20 cellular contexts compared by ENCODE assay signal in the genomic region with DNA sequence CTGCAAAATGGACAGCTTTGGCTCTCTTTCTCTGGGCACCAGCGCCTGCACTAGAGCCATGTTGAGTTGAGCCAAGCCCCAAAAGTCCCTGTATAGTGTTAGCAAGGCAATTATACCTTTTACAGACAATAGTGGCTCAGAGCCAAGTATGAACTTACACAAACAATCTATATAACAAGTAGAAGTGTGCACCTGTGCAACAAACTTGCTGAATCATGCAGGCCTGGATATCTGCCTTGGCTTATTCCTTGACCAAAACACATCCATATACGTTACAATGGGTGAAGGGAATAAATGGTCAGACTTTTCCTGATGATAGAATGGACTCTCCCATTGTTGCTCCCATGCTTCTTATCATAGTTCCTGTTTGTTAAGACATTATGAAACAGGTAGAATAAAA. TPM values are rescaled to one million over a fixed set of nuclear protein-coding genes. Genes with fewer than 3 reads are reported as not detected.
DNase-seq lines count a peak whose midpoint lies in the region; ATAC-seq and TF ChIP-seq lines count a peak whose summit lies in the region.
"Had no signal": no experiment of that assay in that cellular context is flagged by ENCODE, and none has a peak within 500 bp of the region (broad histone marks: within the 10 kb centered on the region; RNA-seq: fewer than 3 reads in every experiment).

No MANE protein-coding gene starts in this region.

- peaks cover 42% of the 10 kb centered on the region for H3K27me3 Mint-ChIP-seq in nephron progenitor cell (ENCODE audit: low read depth, poor library complexity)
- H3K27me3 Mint-ChIP-seq in activated T-cell treated with anti-CD3 and anti-CD28 coated beads, Interleukin-2, amount 50 U/mL, for 4 hours (ENCODE audit: low read depth) = peaks cover 22% of the 10 kb centered on the region

- TF ChIP-seq CTCF in nephron progenitor cell (IDR thresholded peaks at IDR 0.05) = no peak

- peak overlapping the region; percentile 29 for H3K27ac Mint-ChIP-seq in nephron progenitor cell
- H3K27ac Mint-ChIP-seq: T-cell had no signal

- no peak for ATAC-seq in activated T-cell treated with anti-CD3 and anti-CD28 coated beads, Interleukin-2, amount 50 U/mL, for 4 hours
- ATAC-seq: HCT116, PC-3, SK-N-SH treated with all-trans-retinoic acid at 6 μM for 48 hours, T-cell had no signal

- DNase-seq in NCI-H1417 (lab: John Stamatoyannopoulos, UW) (peak in 2 of 3 experiments; percentile 5 to 38), NCI-H1417 treated with DMSO at 0.1 percent for 48 hours (lab: John Stamatoyannopoulos, UW) (no peak), NCI-H1105 (lab: John Stamatoyannopoulos, UW) (peak; percentile 60), NCI-H748 treated with DMSO at 0.1 percent for 48 hours (lab: John Stamatoyannopoulos, UW) (peak; percentile 39), nephron progenitor cell (no peak), midbrain (lab: John Stamatoyannopoulos, UW) (no peak)
- no peak for DNase-seq in activated T-cell treated with anti-CD3 and anti-CD28 coated beads, Interleukin-2, amount 50 U/mL, for 4 hours
- DNase-seq in activated CD4-positive, alpha-beta T cell treated with anti-CD3 and anti-CD28 coated beads, Interleukin-2, amount 50 U/mL, for 1 hour = no peak
- DNase-seq: 8988T, COR-L47, GOT3, KG1, NCI-H1694 treated with DMSO at 0.1 percent for 48 hours, NCI-H226, NCI-H774, PC-3, SIG-M5, T-cell had no signal

- H3K36me3 Mint-ChIP-seq in nephron progenitor cell (ENCODE audit: low read depth) = no peaks in the 10 kb centered on the region
- H3K36me3 Mint-ChIP-seq in activated T-cell treated with anti-CD3 and anti-CD28 coated beads, Interleukin-2, amount 50 U/mL, for 4 hours (ENCODE audit: insufficient read depth) = no peaks in the 10 kb centered on the region
- H3K36me3 Mint-ChIP-seq: T-cell had no signal

- peaks cover 37% of the 10 kb centered on the region for H3K4me1 Mint-ChIP-seq in nephron progenitor cell
- H3K4me1 Mint-ChIP-seq in activated T-cell treated with anti-CD3 and anti-CD28 coated beads, Interleukin-2, amount 50 U/mL, for 4 hours (ENCODE audit: low read depth) = peaks cover 4% of the 10 kb centered on the region

- no peak overlapping the region for H3K4me3 Mint-ChIP-seq in nephron progenitor cell
- no peak overlapping the region for H3K4me3 Mint-ChIP-seq in activated T-cell treated with anti-CD3 and anti-CD28 coated beads, Interleukin-2, amount 50 U/mL, for 4 hours
- H3K4me3 Mint-ChIP-seq: T-cell had no signal

- no peaks in the 10 kb centered on the region for H3K9me3 Mint-ChIP-seq in nephron progenitor cell
- no peaks in the 10 kb centered on the region for H3K9me3 Mint-ChIP-seq in activated T-cell treated with anti-CD3 and anti-CD28 coated beads, Interleukin-2, amount 50 U/mL, for 4 hours
- H3K9me3 Mint-ChIP-seq: T-cell had no signal

RNA-seq across cellular contexts. Expression of a gene that starts 3.8 kb away (rescaled TPM):
- not detected for total RNA-seq in activated T-cell treated with anti-CD3 and anti-CD28 coated beads, Interleukin-2, amount 50 U/mL, for 4 hours
- total RNA-seq: PC-3, T-cell had no signal

RNA-seq across cellular contexts. Expression of a gene that starts 16.1 kb away (rescaled TPM):
- not detected for total RNA-seq in activated T-cell treated with anti-CD3 and anti-CD28 coated beads, Interleukin-2, amount 50 U/mL, for 4 hours
- total RNA-seq: PC-3, T-cell had no signal

RNA-seq across cellular contexts. Expression of a gene that starts 30.3 kb away (rescaled TPM):
- 1 to 10 TPM; 7.7 to 8.6 (median 8.1) TPM for total RNA-seq in activated T-cell treated with anti-CD3 and anti-CD28 coated beads, Interleukin-2, amount 50 U/mL, for 4 hours

RNA-seq across cellular contexts. Expression of a gene that starts 32.8 kb away (rescaled TPM):
- total RNA-seq in activated T-cell treated with anti-CD3 and anti-CD28 coated beads, Interleukin-2, amount 50 U/mL, for 4 hours = not detected
- total RNA-seq: PC-3, T-cell had no signal

RNA-seq across cellular contexts. Expression of a gene that starts 59.5 kb away (rescaled TPM):
- total RNA-seq in activated T-cell treated with anti-CD3 and anti-CD28 coated beads, Interleukin-2, amount 50 U/mL, for 4 hours = not detected
- total RNA-seq: PC-3, T-cell had no signal

Comparison
In these comparisons a context has a peak if more than half of its experiments do, and no peak if none do; other contexts are left out.
1. DNase-seq: peak in NCI-H1417 (2 of 3), NCI-H1105 (single experiment) and NCI-H748 treated with DMSO at 0.1 percent for 48 hours (single experiment); none in NCI-H1417 treated with DMSO at 0.1 percent for 48 hours (single experiment), nephron progenitor cell (single experiment), activated T-cell treated with anti-CD3 and anti-CD28 coated beads, Interleukin-2, amount 50 U/mL, for 4 hours (single experiment), midbrain (single experiment) and activated CD4-positive, alpha-beta T cell treated with anti-CD3 and anti-CD28 coated beads, Interleukin-2, amount 50 U/mL, for 1 hour (single experiment).